Comparison of ENCODE assay signal across 8 cellular contexts in the genomic region with DNA sequence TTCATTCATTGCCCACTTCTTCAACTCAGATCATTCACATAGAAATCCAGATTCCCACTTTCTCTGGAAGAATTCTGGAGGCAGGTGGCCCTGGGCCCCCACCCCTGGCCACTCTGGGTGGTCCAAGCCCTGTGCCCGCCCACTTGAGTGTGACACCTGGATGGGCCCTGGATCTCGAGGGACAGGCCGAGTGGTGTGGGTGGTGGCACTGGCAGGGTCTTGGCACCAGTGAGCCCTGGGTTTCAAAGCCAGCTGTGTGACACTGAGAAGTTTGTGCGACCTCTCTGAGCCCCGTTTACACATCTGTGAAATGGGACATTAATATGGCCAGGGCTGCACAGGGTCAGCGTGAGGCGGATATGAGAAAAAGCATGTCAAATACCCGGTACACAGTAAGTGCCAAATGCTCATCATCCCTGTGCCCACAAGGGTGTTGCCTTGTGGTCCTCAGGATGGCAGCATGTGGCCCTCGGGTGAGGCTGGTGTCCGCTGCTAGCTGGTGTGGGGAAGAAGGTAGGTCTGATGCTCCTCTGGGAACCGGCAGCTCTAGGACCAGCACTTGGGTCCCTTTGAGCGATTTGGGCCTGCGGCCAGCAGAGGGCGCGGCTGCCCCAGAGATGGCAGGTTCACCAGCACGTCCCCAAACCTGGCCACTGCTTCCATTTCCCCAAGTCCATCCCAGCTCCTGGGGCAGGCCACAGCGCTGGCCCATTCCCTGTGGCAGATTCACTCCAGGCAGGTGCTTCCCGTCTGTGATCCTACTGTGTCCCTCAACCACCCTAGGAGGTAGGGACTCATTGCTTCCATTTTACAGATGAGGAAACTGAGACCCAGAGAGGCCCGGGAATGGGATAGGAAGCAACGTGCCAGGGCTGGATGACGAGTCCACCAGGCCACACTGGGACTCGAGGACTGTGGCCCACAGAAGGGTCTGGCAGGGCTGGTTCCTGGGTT. TPM values are rescaled to one million over a fixed set of nuclear protein-coding genes. Genes with fewer than 3 reads are reported as not detected.
DNase-seq lines count a peak whose midpoint lies in the region; ATAC-seq and TF ChIP-seq lines count a peak whose summit lies in the region.

No MANE protein-coding gene starts in this region.

- 49 to 50% methylated on average over 22 of the region's 22 CpGs for WGBS in lung, 2 donors

- no peaks in the 10 kb centered on the region for H3K27me3 ChIP-seq in lung (ENCODE audit: control insufficient read depth, insufficient read depth)

- DNase-seq in COLO668 (lab: John Stamatoyannopoulos, UW; ENCODE audit: unreplicated experiment) (peak; percentile 77), HCEC 1CT (peak; percentile 58), NCI-H526 treated with DMSO at 0.1 percent for 48 hours (lab: John Stamatoyannopoulos, UW) (peak; percentile 22), dermis microvascular lymphatic vessel endothelial cell (ENCODE audit: low read depth in 2 of 2) (peak; percentile 65 to 80), lung (ENCODE audit: low spot score) (peak; percentile 83)
- peak; percentile 81 to 84 for DNase-seq in activated CD4-positive, alpha-beta T cell treated with anti-CD3 and anti-CD28 coated beads, Interleukin-2, amount 50 U/mL, for 48 hours
- DNase-seq in stimulated activated CD8-positive, alpha-beta memory T cell treated with anti-CD3 and anti-CD28 coated beads, Interleukin-12 subunit alpha, Interleukin-12 subunit beta, amount 100 ng/mL, for 1 hour (ENCODE audit: low read depth) = peak; percentile 36

- peaks cover 0 to 24% of the 10 kb centered on the region in 2 donors for H3K36me3 ChIP-seq in lung (ENCODE audit: control insufficient read depth in 2 of 2, insufficient read depth in 2 of 2, low read length in 2 of 2)

- peak; percentile 50 for TF ChIP-seq CTCF in lung (IDR thresholded peaks at IDR 0.05; ENCODE audit: control extremely low read depth, extremely low read depth)

- no peaks in the 10 kb centered on the region for H3K9me3 ChIP-seq in lung (ENCODE audit: control insufficient read depth in 2 of 2, insufficient read depth in 1 of 2, low read length in 1 of 2)

- no peak overlapping the region for H3K27ac ChIP-seq in lung (ENCODE audit: low read depth in 1 of 2, low read length in 1 of 2)

- ATAC-seq in lung (ENCODE audit: insufficient read depth, low FRiP score) (no peak), GM21515 (IDR thresholded peaks at IDR 0.05; ENCODE audit: unreplicated experiment) (no peak)

- H3K4me1 ChIP-seq in lung (ENCODE audit: control insufficient read depth in 2 of 2, insufficient read depth in 2 of 2, low read length in 2 of 2) = peaks cover 0 to 15% of the 10 kb centered on the region in 2 donors

- no peak overlapping the region for H3K4me3 ChIP-seq in lung

RNA-seq across cellular contexts. Expression of a gene that starts 3.6 kb away (rescaled TPM):
- total RNA-seq in dermis microvascular lymphatic vessel endothelial cell = 0.77 and 1.3 TPM in 2 replicates
- 10 to 100 TPM in 1 of 2 donors, 1 to 10 TPM in 1; 1.5 to 17.0 TPM for total RNA-seq in lung
- polyA plus RNA-seq in lung = 10 to 100 TPM; 10.7 to 17.9 TPM

RNA-seq across cellular contexts. Expression of a gene that starts 11.4 kb away (rescaled TPM):
- total RNA-seq in dermis microvascular lymphatic vessel endothelial cell (not detected in 2 replicates), lung (under 1 TPM; 0.34 to 0.57 TPM)
- polyA plus RNA-seq in lung = under 1 TPM; 0.10 to 0.43 TPM

RNA-seq across cellular contexts. Expression of a gene that starts 57.7 kb away (rescaled TPM):
- total RNA-seq in dermis microvascular lymphatic vessel endothelial cell (1.7 and 2.9 TPM in 2 replicates), lung (1 to 10 TPM; 6.0 to 9.1 TPM)
- 1 to 10 TPM; 2.0 to 3.7 TPM for polyA plus RNA-seq in lung

Comparison
In these comparisons a context has a peak if more than half of its experiments do, and no peak if none do; other contexts are left out.
1. DNase-seq: peak in every context shown above with its lines; median percentile 83 in lung; 82 in activated CD4-positive, alpha-beta T cell treated with anti-CD3 and anti-CD28 coated beads, Interleukin-2, amount 50 U/mL, for 48 hours; 77 in COLO668; 72 in dermis microvascular lymphatic vessel endothelial cell; 58 in HCEC 1CT; 36 in stimulated activated CD8-positive, alpha-beta memory T cell treated with anti-CD3 and anti-CD28 coated beads, Interleukin-12 subunit alpha, Interleukin-12 subunit beta, amount 100 ng/mL, for 1 hour; 22 in NCI-H526 treated with DMSO at 0.1 percent for 48 hours.